ENCODE assay signal across 16 cellular contexts in the genomic region with DNA sequence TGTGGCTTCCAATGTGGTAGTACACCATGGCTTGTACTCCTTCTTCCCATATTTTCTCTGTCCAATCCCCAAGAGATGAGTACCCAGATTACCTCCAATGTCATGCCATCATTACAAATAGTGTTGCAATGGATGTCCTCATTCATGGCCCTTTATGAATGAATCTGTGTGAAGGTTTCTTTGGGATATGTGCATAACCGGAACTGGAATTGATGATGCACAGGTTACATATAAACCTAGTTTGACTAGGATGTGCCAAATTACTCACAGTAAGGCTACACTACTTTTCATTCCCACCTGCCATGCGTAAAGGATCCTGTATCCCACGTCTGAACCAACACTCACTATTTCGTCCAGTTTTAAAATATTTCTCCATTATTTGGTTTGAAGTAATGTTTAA.
DNase-seq lines count a peak whose midpoint lies in the region; ATAC-seq and TF ChIP-seq lines count a peak whose summit lies in the region.
"Had no signal": no experiment of that assay in that cellular context is flagged by ENCODE, and none has a peak within 500 bp of the region (broad histone marks: within the 10 kb centered on the region; RNA-seq: fewer than 3 reads in every experiment).

No MANE protein-coding gene starts in this region.

- H3K27me3 Mint-ChIP-seq in Calu3 (ENCODE audit: unreplicated experiment), result no peaks in the 10 kb centered on the region
- H3K27me3 Mint-ChIP-seq in stimulated activated memory B cell treated with anti-CD40 and anti-IgM and Interleukin-4, amounts not matched to agents 10 μg/mL and 1 μg/mL and 100 μg/mL, for 72 hours, result no peaks in the 10 kb centered on the region
- H3K27me3 Mint-ChIP-seq: B cell; CD4-positive, CD25-positive, alpha-beta regulatory T cell had no signal

- ATAC-seq in stimulated activated memory B cell treated with anti-CD40 and anti-IgM and Interleukin-4, amounts not matched to agents 10 μg/mL and 1 μg/mL and 100 μg/mL, for 72 hours, result no peak
- ATAC-seq in GM19324 (IDR thresholded peaks at IDR 0.05; ENCODE audit: low FRiP score, unreplicated experiment) (no peak), Right ventricle myocardium inferior (no peak)
- ATAC-seq: CD8-positive, alpha-beta T cell had no signal

- intact Hi-C loops in Calu3 (cut with micrococcal nuclease; ENCODE audit: unreplicated experiment) (no loop called here), Right ventricle myocardium inferior (cut with DNase I) (no loop called here)

- DNase-seq in Calu3 (no peak), glomerular visceral epithelial cell (ENCODE audit: extremely low spot score) (peak; percentile 8), Right ventricle myocardium inferior (ENCODE audit: missing footprints) (no peak), NCI-H2081 treated with DMSO at 0.1 percent for 48 hours (lab: John Stamatoyannopoulos, UW) (no peak)
- DNase-seq: Caco-2; CD4-positive, CD25-positive, alpha-beta regulatory T cell; CD8-positive, alpha-beta T cell; DMS53; DMS79 treated with DMSO at 0.1 percent for 48 hours; GF-D8; GM23248; H7; HCEC 1CT had no signal

- no TSS peak for BruUV-seq in Calu3 (replicated peaks; lab: Mats Ljungman, UMichigan)

- H3K36me3 Mint-ChIP-seq in Calu3 (ENCODE audit: insufficient read depth, unreplicated experiment), result no peaks in the 10 kb centered on the region
- H3K36me3 Mint-ChIP-seq in stimulated activated memory B cell treated with anti-CD40 and anti-IgM and Interleukin-4, amounts not matched to agents 10 μg/mL and 1 μg/mL and 100 μg/mL, for 72 hours, result no peaks in the 10 kb centered on the region
- H3K36me3 Mint-ChIP-seq: CD4-positive, CD25-positive, alpha-beta regulatory T cell; CD8-positive, alpha-beta T cell had no signal

- CTCF ChIA-PET in Calu3 (lab: Charles Lee), result no interaction called here

- H3K27ac Mint-ChIP-seq in Calu3 (ENCODE audit: unreplicated experiment), result peak overlapping the region; percentile 12
- H3K27ac Mint-ChIP-seq in stimulated activated memory B cell treated with anti-CD40 and anti-IgM and Interleukin-4, amounts not matched to agents 10 μg/mL and 1 μg/mL and 100 μg/mL, for 72 hours, result peak overlapping the region; percentile 20
- H3K27ac Mint-ChIP-seq: B cell had no signal

- H3K4me1 Mint-ChIP-seq in Calu3 (ENCODE audit: low read depth, unreplicated experiment), result peaks cover 14% of the 10 kb centered on the region
- no peaks in the 10 kb centered on the region for H3K4me1 Mint-ChIP-seq in stimulated activated memory B cell treated with anti-CD40 and anti-IgM and Interleukin-4, amounts not matched to agents 10 μg/mL and 1 μg/mL and 100 μg/mL, for 72 hours

- H3K4me3 Mint-ChIP-seq in Calu3 (ENCODE audit: low read depth, unreplicated experiment), result no peak overlapping the region
- H3K4me3 Mint-ChIP-seq in stimulated activated memory B cell treated with anti-CD40 and anti-IgM and Interleukin-4, amounts not matched to agents 10 μg/mL and 1 μg/mL and 100 μg/mL, for 72 hours, result no peak overlapping the region
- H3K4me3 Mint-ChIP-seq: B cell; CD4-positive, CD25-positive, alpha-beta regulatory T cell; CD8-positive, alpha-beta T cell had no signal

- H3K9me3 Mint-ChIP-seq in Calu3 (ENCODE audit: low read depth, unreplicated experiment), result peaks cover 5% of the 10 kb centered on the region
- H3K9me3 Mint-ChIP-seq in stimulated activated memory B cell treated with anti-CD40 and anti-IgM and Interleukin-4, amounts not matched to agents 10 μg/mL and 1 μg/mL and 100 μg/mL, for 72 hours, result no peaks in the 10 kb centered on the region
- H3K9me3 Mint-ChIP-seq: CD8-positive, alpha-beta T cell had no signal

- no peak for TF ChIP-seq CTCF in Calu3 (IDR thresholded peaks at IDR 0.05; ENCODE audit: unreplicated experiment)
